In genomic region chr3:129310111-129310601, GRCh38 we compare ENCODE assay signal across 12 cellular contexts. TPM values are rescaled to one million over a fixed set of nuclear protein-coding genes. Genes with fewer than 3 reads are reported as not detected.
DNase-seq lines count a peak whose midpoint lies in the region; ATAC-seq and TF ChIP-seq lines count a peak whose summit lies in the region.
"Had no signal": no experiment of that assay in that cellular context is flagged by ENCODE, and none has a peak within 500 bp of the region (broad histone marks: within the 10 kb centered on the region; RNA-seq: fewer than 3 reads in every experiment).

No MANE protein-coding gene starts in this region.

- peak overlapping the region in 5 of 8 donors; percentile 31 to 83 (median 43) for H3K27ac Mint-ChIP-seq in CD8-positive, alpha-beta memory T cell
- peak overlapping the region in 1 of 2 donors; percentile 55 for H3K27ac Mint-ChIP-seq in effector memory CD8-positive, alpha-beta T cell
- H3K27ac Mint-ChIP-seq: activated T-helper 1 cell treated with anti-CD3 and anti-CD28 coated beads, Interleukin-12 subunit alpha, Interleukin-12 subunit beta, Interleukin-2, Interleukin-4 antibody, amounts not matched to agents 30 ng/mL and 10 ng/mL and 1 ng/mL, durations not matched to agents 14 hours and 24 hours and 36 hours had no signal

- no peaks in the 10 kb centered on the region for H3K9me3 ChIP-seq in CD8-positive, alpha-beta memory T cell (ENCODE audit: low read length)
- H3K9me3 ChIP-seq in hepatocyte (ENCODE audit: low read depth): no peaks in the 10 kb centered on the region

- peaks cover 0 to 20% (median 0%) of the 10 kb centered on the region in 3 donors for H3K36me3 Mint-ChIP-seq in CD8-positive, alpha-beta memory T cell
- peaks cover 45% of the 10 kb centered on the region for H3K36me3 Mint-ChIP-seq in effector memory CD8-positive, alpha-beta T cell (ENCODE audit: insufficient read depth)

- H3K4me2 ChIP-seq in hepatocyte: peak overlapping the region; percentile 50

- peaks cover 5% of the 10 kb centered on the region for H3K79me2 ChIP-seq in hepatocyte

- H3K4me3 Mint-ChIP-seq in CD8-positive, alpha-beta memory T cell: peak overlapping the region in 1 of 7 donors; percentile 59
- H3K4me3 Mint-ChIP-seq in effector memory CD8-positive, alpha-beta T cell: no peak overlapping the region
- H3K4me3 Mint-ChIP-seq: activated T-helper 1 cell treated with anti-CD3 and anti-CD28 coated beads, Interleukin-12 subunit alpha, Interleukin-12 subunit beta, Interleukin-2, Interleukin-4 antibody, amounts not matched to agents 30 ng/mL and 10 ng/mL and 1 ng/mL, durations not matched to agents 14 hours and 24 hours and 36 hours had no signal

- no peak for DNase-seq in CD8-positive, alpha-beta memory T cell
- DNase-seq in NCI-H2196 (lab: John Stamatoyannopoulos, UW; ENCODE audit: unreplicated experiment) (peak; percentile 77), hepatocyte (ENCODE audit: low spot score) (peak; percentile 69), cortex of kidney (lab: John Stamatoyannopoulos, UW) (no peak)
- DNase-seq in activated CD8-positive, alpha-beta memory T cell treated with anti-CD3 and anti-CD28 coated beads, Interleukin-2, amount 50 U/mL, for 48 hours: no peak
- DNase-seq in effector memory CD8-positive, alpha-beta T cell: no peak
- DNase-seq: C1 segment of cervical spinal cord, NCI-H774, T-helper 9 cell had no signal

- H3K27ac ChIP-seq in CD8-positive, alpha-beta memory T cell (ENCODE audit: low read depth, low read length): no peak overlapping the region
- H3K27ac ChIP-seq in hepatocyte: peak overlapping the region; percentile 89

- no peaks in the 10 kb centered on the region for H3K27me3 ChIP-seq in CD8-positive, alpha-beta memory T cell (ENCODE audit: insufficient read depth, low read length, poor library complexity, severe bottlenecking)
- no peaks in the 10 kb centered on the region for H3K27me3 ChIP-seq in hepatocyte

- peaks cover 0 to 2% of the 10 kb centered on the region in 2 donors for H3K27me3 Mint-ChIP-seq in CD8-positive, alpha-beta memory T cell
- no peaks in the 10 kb centered on the region for H3K27me3 Mint-ChIP-seq in effector memory CD8-positive, alpha-beta T cell

- H3K9me2 ChIP-seq in hepatocyte (replicated peaks; ENCODE audit: insufficient read depth): no peaks in the 10 kb centered on the region

- 47% methylated on average over 4 of the region's 4 CpGs for WGBS in hepatocyte (ENCODE audit: low lambda C conversion rate, missing lambda C conversion rate)

- H3K36me3 ChIP-seq in CD8-positive, alpha-beta memory T cell (ENCODE audit: insufficient read depth, low read length): no peaks in the 10 kb centered on the region
- H3K36me3 ChIP-seq in hepatocyte (replicated peaks; ENCODE audit: insufficient read depth, low read depth): no peaks in the 10 kb centered on the region

- H3K4me3 ChIP-seq in CD8-positive, alpha-beta memory T cell (ENCODE audit: low read length): no peak overlapping the region
- H3K4me3 ChIP-seq in hepatocyte: no peak overlapping the region

- peaks cover 14% of the 10 kb centered on the region for H4K20me1 ChIP-seq in hepatocyte (ENCODE audit: insufficient read depth, poor library complexity, severe bottlenecking)

- H3K4me1 ChIP-seq in CD8-positive, alpha-beta memory T cell (ENCODE audit: insufficient read depth, low read length): peaks cover 15% of the 10 kb centered on the region
- peaks cover 27% of the 10 kb centered on the region for H3K4me1 ChIP-seq in hepatocyte (ENCODE audit: insufficient read depth)

- H3K4me1 Mint-ChIP-seq in CD8-positive, alpha-beta memory T cell: peaks cover 20 to 35% (median 33%) of the 10 kb centered on the region in 3 donors
- peaks cover 25 to 27% of the 10 kb centered on the region in 2 donors for H3K4me1 Mint-ChIP-seq in effector memory CD8-positive, alpha-beta T cell (ENCODE audit: low read depth in 2 of 2)

- CTCF ChIA-PET in CD8-positive, alpha-beta memory T cell (lab: Charles Lee): interaction anchor here (1.2 kb wide), 1 partner anchor 31 kb away, joined by 3 read pairs; no protein-coding TSS in a partner anchor

- TF ChIP-seq CTCF in hepatocyte (IDR thresholded peaks at IDR 0.05; ENCODE audit: poor library complexity): no peak

- POLR2A ChIA-PET in CD8-positive, alpha-beta memory T cell (lab: Charles Lee): interaction anchor here (1.8 kb wide), 1 partner anchor 32 kb away, joined by 14 read pairs; the partner anchor contains the start of gene HMCES

- ATAC-seq in GM21825 (IDR thresholded peaks at IDR 0.05; ENCODE audit: unreplicated experiment): peak; percentile 37
- ATAC-seq in effector memory CD8-positive, alpha-beta T cell (replicated peaks): no peak
- ATAC-seq in HG03175 (IDR thresholded peaks at IDR 0.05; ENCODE audit: unreplicated experiment): no peak

- no peaks in the 10 kb centered on the region for H3K9me3 Mint-ChIP-seq in CD8-positive, alpha-beta memory T cell
- no peaks in the 10 kb centered on the region for H3K9me3 Mint-ChIP-seq in effector memory CD8-positive, alpha-beta T cell
- H3K9me3 Mint-ChIP-seq: activated T-helper 1 cell treated with anti-CD3 and anti-CD28 coated beads, Interleukin-12 subunit alpha, Interleukin-12 subunit beta, Interleukin-2, Interleukin-4 antibody, amounts not matched to agents 30 ng/mL and 10 ng/mL and 1 ng/mL, durations not matched to agents 14 hours and 24 hours and 36 hours had no signal

- no peak overlapping the region for H2AFZ ChIP-seq in hepatocyte

RNA-seq across cellular contexts. Expression of gene HMCES, which starts 31.5 kb away (rescaled TPM):
- total RNA-seq in CD8-positive, alpha-beta memory T cell: 10 to 100 TPM; 64.3 to 64.6 TPM
- 97.9 TPM for polyA plus RNA-seq in CD8-positive, alpha-beta memory T cell
- 16.8 and 20.1 TPM in 2 replicates for total RNA-seq in hepatocyte
- polyA plus RNA-seq in hepatocyte: 30.0 and 34.3 TPM in 2 replicates

Comparison
In these comparisons a context has a peak if more than half of its experiments do, and no peak if none do; other contexts are left out.
1. DNase-seq: peak in NCI-H2196 (single experiment) and hepatocyte (single experiment); none in CD8-positive, alpha-beta memory T cell (0 of 5), activated CD8-positive, alpha-beta memory T cell treated with anti-CD3 and anti-CD28 coated beads, Interleukin-2, amount 50 U/mL, for 48 hours (single experiment), effector memory CD8-positive, alpha-beta T cell (0 of 3) and cortex of kidney (single experiment).